8 cellular contexts compared by ENCODE assay signal in genomic region chr12:49346659-49347306, GRCh38. TPM values are rescaled to one million over a fixed set of nuclear protein-coding genes. Genes with fewer than 3 reads are reported as not detected.
DNase-seq lines count a peak whose midpoint lies in the region; ATAC-seq and TF ChIP-seq lines count a peak whose summit lies in the region.

Gene DNAJC22 (plus strand): TSS chr12:49346888. CDS start chr12:49348873, 1,985 bp downstream.

- peak within 1 kb of the TSS; percentile 58 for H2AFZ ChIP-seq in KMS-11 (ENCODE audit: low read depth)

- H3K9me3 Mint-ChIP-seq in activated T-helper 17 cell treated with anti-CD3 and anti-CD28 coated beads, Interleukin-2, amount 50 U/mL, for 72 hours = no peaks in the 10 kb centered on the region
- no peaks in the 10 kb centered on the region for H3K9me3 Mint-ChIP-seq in stimulated activated effector memory CD8-positive, alpha-beta T cell treated with anti-CD3 and anti-CD28 coated beads, Interleukin-12 subunit alpha, Interleukin-12 subunit beta, amount 100 ng/mL, for 72 hours

- peaks cover 58% of the 10 kb centered on the region for H3K4me1 ChIP-seq in DOHH2 (ENCODE audit: control insufficient read depth, low read length)
- H3K4me1 ChIP-seq in KMS-11 (ENCODE audit: low read depth, poor library complexity, severe bottlenecking) = peaks cover 43% of the 10 kb centered on the region

- no peak within 1 kb of the TSS for H3K9ac ChIP-seq in KMS-11

- DNase-seq in iPS-NIHi11 (ENCODE audit: low spot score) (peak; percentile 54), germinal center (ENCODE audit: low spot score) (no peak)
- DNase-seq in stimulated activated effector memory CD8-positive, alpha-beta T cell treated with anti-CD3 and anti-CD28 coated beads, Interleukin-12 subunit alpha, Interleukin-12 subunit beta, amount 100 ng/mL, for 72 hours (ENCODE audit: low spot score in 2 of 2) = peak in 1 of 2 donors; percentile 74

- TF ChIP-seq CTCF in DOHH2 (IDR thresholded peaks at IDR 0.05; ENCODE audit: low read depth, low read length, poor library complexity, severe bottlenecking) (no peak), KMS-11 (conservative IDR thresholded peaks at IDR 0.05; ENCODE audit: low read depth, low read length) (no peak)

- ATAC-seq in activated T-helper 17 cell treated with anti-CD3 and anti-CD28 coated beads, Interleukin-2, amount 50 U/mL, for 72 hours (replicated peaks) = no peak
- ATAC-seq in stimulated activated effector memory CD8-positive, alpha-beta T cell treated with anti-CD3 and anti-CD28 coated beads, Interleukin-12 subunit alpha, Interleukin-12 subunit beta, amount 100 ng/mL, for 72 hours = peak; percentile 19
- no peak for ATAC-seq in GM18861 (IDR thresholded peaks at IDR 0.05; ENCODE audit: unreplicated experiment)
- no peak for ATAC-seq in GM21786 (IDR thresholded peaks at IDR 0.05; ENCODE audit: unreplicated experiment)

- no peak within 1 kb of the TSS for H3K27ac Mint-ChIP-seq in activated T-helper 17 cell treated with anti-CD3 and anti-CD28 coated beads, Interleukin-2, amount 50 U/mL, for 72 hours
- peak within 1 kb of the TSS; percentile 61 for H3K27ac Mint-ChIP-seq in stimulated activated effector memory CD8-positive, alpha-beta T cell treated with anti-CD3 and anti-CD28 coated beads, Interleukin-12 subunit alpha, Interleukin-12 subunit beta, amount 100 ng/mL, for 72 hours

- peaks cover 14% of the 10 kb centered on the region for H3K4me1 Mint-ChIP-seq in activated T-helper 17 cell treated with anti-CD3 and anti-CD28 coated beads, Interleukin-2, amount 50 U/mL, for 72 hours
- H3K4me1 Mint-ChIP-seq in stimulated activated effector memory CD8-positive, alpha-beta T cell treated with anti-CD3 and anti-CD28 coated beads, Interleukin-12 subunit alpha, Interleukin-12 subunit beta, amount 100 ng/mL, for 72 hours = peaks cover 42% of the 10 kb centered on the region

- H3K9me3 ChIP-seq in DOHH2 (ENCODE audit: control insufficient read depth, insufficient read depth, low read length) = no peaks in the 10 kb centered on the region

- H3K36me3 ChIP-seq in DOHH2 (ENCODE audit: control insufficient read depth, low read length) (no peaks in the 10 kb centered on the region), KMS-11 (ENCODE audit: insufficient read depth) (no peaks in the 10 kb centered on the region)

- H3K79me2 ChIP-seq in DOHH2 (ENCODE audit: control insufficient read depth, low read length) (no peaks in the 10 kb centered on the region), KMS-11 (ENCODE audit: insufficient read depth, low read depth) (no peaks in the 10 kb centered on the region)

- H3K4me3 Mint-ChIP-seq in activated T-helper 17 cell treated with anti-CD3 and anti-CD28 coated beads, Interleukin-2, amount 50 U/mL, for 72 hours = peak within 1 kb of the TSS; percentile 74
- H3K4me3 Mint-ChIP-seq in stimulated activated effector memory CD8-positive, alpha-beta T cell treated with anti-CD3 and anti-CD28 coated beads, Interleukin-12 subunit alpha, Interleukin-12 subunit beta, amount 100 ng/mL, for 72 hours = peak within 1 kb of the TSS; percentile 82

- peaks cover 43% of the 10 kb centered on the region for H3K27me3 Mint-ChIP-seq in activated T-helper 17 cell treated with anti-CD3 and anti-CD28 coated beads, Interleukin-2, amount 50 U/mL, for 72 hours

- 0 out of 2 replicates have a peak, but pooled peaks cover 2% of the 10 kb centered on the region for H4K20me1 ChIP-seq in DOHH2 (ENCODE audit: control insufficient read depth, insufficient read depth, low read depth, low read length)
- no peaks in the 10 kb centered on the region for H4K20me1 ChIP-seq in KMS-11 (ENCODE audit: insufficient read depth)

- H3F3A ChIP-seq in DOHH2 (ENCODE audit: control insufficient read depth, insufficient read depth) = peaks cover 7% of the 10 kb centered on the region; the same call in 1 of the 2 replicates

- peaks cover 62% of the 10 kb centered on the region for H3K27me3 ChIP-seq in DOHH2 (ENCODE audit: control insufficient read depth, low read length)
- H3K27me3 ChIP-seq in KMS-11 (ENCODE audit: insufficient read depth, low read depth) = peaks cover 49% of the 10 kb centered on the region

- H3K4me3 ChIP-seq in DOHH2 (ENCODE audit: low read length) (peak within 1 kb of the TSS; percentile 52), KMS-11 (IDR thresholded peaks at IDR 0.05; ENCODE audit: insufficient read depth, low read depth, low read length) (no peak within 1 kb of the TSS)

- no peaks in the 10 kb centered on the region for H3K36me3 Mint-ChIP-seq in activated T-helper 17 cell treated with anti-CD3 and anti-CD28 coated beads, Interleukin-2, amount 50 U/mL, for 72 hours (ENCODE audit: low read depth)
- H3K36me3 Mint-ChIP-seq in stimulated activated effector memory CD8-positive, alpha-beta T cell treated with anti-CD3 and anti-CD28 coated beads, Interleukin-12 subunit alpha, Interleukin-12 subunit beta, amount 100 ng/mL, for 72 hours = peaks cover 6% of the 10 kb centered on the region

- no peaks in the 10 kb centered on the region for H3K9me2 ChIP-seq in DOHH2 (replicated peaks; ENCODE audit: control insufficient read depth, low read length)

- no peak within 1 kb of the TSS for H3K27ac ChIP-seq in DOHH2 (ENCODE audit: low read depth, low read length)
- H3K27ac ChIP-seq in KMS-11 = no peak within 1 kb of the TSS

- H3K4me2 ChIP-seq in DOHH2 (ENCODE audit: low read length) = peak within 1 kb of the TSS; percentile 62
- H3K4me2 ChIP-seq in KMS-11 = peak within 1 kb of the TSS; percentile 79

RNA-seq across cellular contexts. Expression of gene DNAJC22, which starts in this region (rescaled TPM):
- total RNA-seq in activated T-helper 17 cell treated with anti-CD3 and anti-CD28 coated beads, Interleukin-2, amount 50 U/mL, for 72 hours = not detected
